Comparison of ENCODE assay signal across 1 cellular context in the genomic region with DNA sequence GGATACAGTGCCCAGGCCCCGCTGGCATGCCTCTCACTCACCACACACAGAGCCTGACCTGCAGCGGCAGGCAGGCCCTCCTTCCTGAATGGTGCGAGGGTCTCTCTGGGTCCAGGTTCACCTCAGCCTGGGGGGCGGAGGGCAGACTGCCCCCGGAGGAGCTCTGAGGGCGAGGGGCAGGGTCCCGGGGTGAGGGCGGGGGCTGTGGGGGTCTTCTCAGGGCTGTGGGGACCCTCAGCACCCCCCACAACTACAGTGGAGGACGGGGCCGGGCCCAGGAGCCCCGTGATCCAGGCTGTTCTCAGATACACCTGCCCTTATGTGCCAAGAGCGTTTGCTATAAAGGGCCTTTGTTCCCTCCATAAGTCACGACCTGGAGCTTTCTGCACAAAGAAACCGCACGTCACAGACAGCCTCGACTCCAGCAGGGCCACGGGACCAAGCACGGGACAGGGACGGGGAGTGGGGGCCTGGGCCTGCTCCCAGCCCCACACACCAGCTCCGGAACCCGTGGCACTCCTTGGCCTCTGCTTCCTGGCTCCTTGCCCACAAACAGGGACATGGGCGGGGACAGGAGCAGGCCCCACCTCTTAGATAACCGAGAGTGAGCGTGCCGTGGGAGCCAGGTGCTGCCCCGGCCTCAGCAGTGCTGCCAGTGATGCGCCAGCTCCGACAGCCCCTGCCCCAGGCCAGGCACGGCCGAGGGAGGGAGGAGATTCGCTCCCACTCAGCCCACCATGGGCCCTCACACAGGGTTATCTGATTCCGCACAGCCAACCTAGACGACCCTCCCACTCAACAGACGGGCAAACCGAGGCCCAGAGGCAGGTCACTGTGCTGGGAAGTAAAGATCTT.
TF ChIP-seq lines count a peak whose summit lies in the region.

No MANE protein-coding gene starts in this region.

TF ChIP-seq in SK-N-SH, 30 proteins besides CTCF, POLR2A, EP300 and RAD21 (continued from another document):
- TF ChIP-seq, protein P1, sequence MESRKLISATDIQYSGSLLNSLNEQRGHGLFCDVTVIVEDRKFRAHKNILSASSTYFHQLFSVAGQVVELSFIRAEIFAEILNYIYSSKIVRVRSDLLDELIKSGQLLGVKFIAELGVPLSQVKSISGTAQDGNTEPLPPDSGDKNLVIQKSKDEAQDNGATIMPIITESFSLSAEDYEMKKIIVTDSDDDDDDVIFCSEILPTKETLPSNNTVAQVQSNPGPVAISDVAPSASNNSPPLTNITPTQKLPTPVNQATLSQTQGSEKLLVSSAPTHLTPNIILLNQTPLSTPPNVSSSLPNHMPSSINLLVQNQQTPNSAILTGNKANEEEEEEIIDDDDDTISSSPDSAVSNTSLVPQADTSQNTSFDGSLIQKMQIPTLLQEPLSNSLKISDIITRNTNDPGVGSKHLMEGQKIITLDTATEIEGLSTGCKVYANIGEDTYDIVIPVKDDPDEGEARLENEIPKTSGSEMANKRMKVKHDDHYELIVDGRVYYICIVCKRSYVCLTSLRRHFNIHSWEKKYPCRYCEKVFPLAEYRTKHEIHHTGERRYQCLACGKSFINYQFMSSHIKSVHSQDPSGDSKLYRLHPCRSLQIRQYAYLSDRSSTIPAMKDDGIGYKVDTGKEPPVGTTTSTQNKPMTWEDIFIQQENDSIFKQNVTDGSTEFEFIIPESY (IDR thresholded peaks at IDR 0.05; ENCODE audit: borderline replicate concordance, low read depth): no peak
